1 cellular context compared by ENCODE assay signal in the genomic region with DNA sequence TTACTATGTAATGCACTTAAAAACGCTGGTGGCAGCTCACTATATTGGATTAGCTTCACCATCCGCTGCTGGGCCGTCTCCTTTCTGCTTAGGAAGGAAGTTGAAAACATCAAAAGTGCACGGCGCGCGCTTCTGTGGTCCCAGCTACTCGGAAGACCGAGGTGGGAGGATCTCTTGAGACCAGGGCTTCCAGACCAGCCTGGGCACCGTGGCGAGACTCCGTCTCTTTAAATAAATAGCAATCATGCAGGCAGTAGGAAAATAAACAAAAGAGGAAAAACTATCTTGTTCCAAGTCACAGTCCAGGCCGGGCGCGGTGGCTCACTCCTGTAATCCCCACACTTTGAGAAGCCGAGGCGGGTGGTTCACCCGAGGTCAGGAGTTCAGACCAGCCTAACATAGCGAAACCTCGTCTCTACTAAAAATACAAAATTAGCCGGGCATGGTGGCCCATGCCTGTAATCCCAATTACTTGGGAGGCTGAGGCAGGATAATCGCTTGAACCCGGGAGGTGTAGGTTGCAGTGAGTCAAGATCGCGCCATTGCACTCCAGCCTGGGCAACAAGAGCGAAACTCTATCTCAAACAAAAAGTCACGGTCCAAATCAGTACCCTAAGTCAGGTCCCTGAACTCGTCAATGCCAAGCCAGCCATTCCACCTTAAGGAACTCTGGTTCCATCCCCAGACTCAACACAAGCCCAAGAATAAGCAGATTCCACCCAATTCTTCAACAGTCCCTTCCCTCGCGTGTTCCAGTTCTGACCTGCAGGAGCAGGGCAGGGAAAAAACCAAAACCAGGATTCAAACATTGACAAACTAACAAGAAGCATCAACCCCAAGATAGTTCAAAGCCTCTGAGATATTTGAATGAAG.
TF ChIP-seq lines count a peak whose summit lies in the region.

No MANE protein-coding gene starts in this region.

TF ChIP-seq in A549, 52 proteins besides CTCF, POLR2A, EP300 and RAD21 (continued from another document):
- TF ChIP-seq, protein P1, sequence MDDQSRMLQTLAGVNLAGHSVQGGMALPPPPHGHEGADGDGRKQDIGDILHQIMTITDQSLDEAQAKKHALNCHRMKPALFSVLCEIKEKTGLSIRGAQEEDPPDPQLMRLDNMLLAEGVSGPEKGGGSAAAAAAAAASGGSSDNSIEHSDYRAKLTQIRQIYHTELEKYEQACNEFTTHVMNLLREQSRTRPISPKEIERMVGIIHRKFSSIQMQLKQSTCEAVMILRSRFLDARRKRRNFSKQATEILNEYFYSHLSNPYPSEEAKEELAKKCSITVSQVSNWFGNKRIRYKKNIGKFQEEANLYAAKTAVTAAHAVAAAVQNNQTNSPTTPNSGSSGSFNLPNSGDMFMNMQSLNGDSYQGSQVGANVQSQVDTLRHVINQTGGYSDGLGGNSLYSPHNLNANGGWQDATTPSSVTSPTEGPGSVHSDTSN (IDR thresholded peaks at IDR 0.05): no peak
- TF ChIP-seq MAFK (IDR thresholded peaks at IDR 0.05; ENCODE audit: partially characterized antibody): no peak
